Comparison of ENCODE assay signal across 9 cellular contexts in the genomic region with DNA sequence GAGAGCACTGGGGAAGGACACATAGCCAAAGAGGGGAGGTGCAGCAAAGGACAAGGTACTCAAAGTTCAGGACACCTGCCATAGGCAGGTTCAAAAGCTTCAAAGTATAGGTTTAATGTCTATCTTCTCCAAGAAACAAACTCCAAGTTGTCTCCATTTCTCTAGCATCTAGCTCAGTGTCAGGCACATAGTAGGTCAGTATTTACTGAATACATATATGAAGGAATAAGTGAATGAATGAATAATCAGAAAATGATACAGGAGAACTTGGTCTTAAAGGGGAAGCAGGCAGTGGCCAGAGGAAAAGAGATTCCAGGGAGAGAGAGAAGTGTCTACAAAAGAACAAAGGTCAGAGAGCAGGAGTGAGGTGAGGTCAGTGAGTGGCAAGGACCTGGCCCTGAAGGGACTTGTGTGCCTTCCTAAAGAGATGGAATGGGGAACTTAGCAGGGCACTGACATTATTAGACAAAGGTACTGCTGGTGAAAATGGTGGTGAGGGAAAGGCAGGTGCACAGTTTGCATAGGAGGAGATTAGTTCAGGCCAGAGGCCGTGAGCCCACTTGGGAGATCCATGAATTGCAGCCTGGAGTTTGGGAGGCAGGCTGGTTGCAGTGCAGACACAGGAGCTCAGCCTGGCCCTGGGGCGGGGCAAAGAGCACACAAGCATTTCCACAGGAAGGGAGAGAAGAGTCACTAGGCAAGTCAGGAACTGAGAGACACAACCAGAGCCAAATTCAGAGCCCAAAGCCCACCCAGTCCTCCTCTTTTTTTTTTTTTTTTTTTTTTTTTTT. TPM values are rescaled to one million over a fixed set of nuclear protein-coding genes. Genes with fewer than 3 reads are reported as not detected.
A peak's percentile ranks its signal among the peaks of the same experiment; 100 is the strongest.
DNase-seq lines count a peak whose midpoint lies in the region; ATAC-seq and TF ChIP-seq lines count a peak whose summit lies in the region.
"Had no signal": no experiment of that assay in that cellular context is flagged by ENCODE, and none has a peak within 500 bp of the region (broad histone marks: within the 10 kb centered on the region; RNA-seq: fewer than 3 reads in every experiment).

No MANE protein-coding gene starts in this region.

- no peaks in the 10 kb centered on the region for H3K9me3 Mint-ChIP-seq in T-helper 2 cell treated with Interferon-gamma antibody and Interleukin-4, amounts not matched to agents 5 μg/mL and 100 μg/mL, for 36 hours
- H3K9me3 Mint-ChIP-seq in activated CD8-positive, alpha-beta memory T cell treated with anti-CD3 and anti-CD28 coated beads, Interleukin-2, amount 10 ng/mL, durations not matched to agents 7 days and 5 days (ENCODE audit: low read depth): no peaks in the 10 kb centered on the region

- peaks cover 5% of the 10 kb centered on the region for H4K20me1 ChIP-seq in hepatocyte (ENCODE audit: insufficient read depth, poor library complexity, severe bottlenecking)

- intact Hi-C loops in testis (cut with DNase I; ENCODE audit: low total_unique reads): no loop called here

- H3K9me3 ChIP-seq in hepatocyte (ENCODE audit: low read depth) (no peaks in the 10 kb centered on the region), testis (no peaks in the 10 kb centered on the region)

- peak overlapping the region; percentile 72 for H3K4me3 Mint-ChIP-seq in T-helper 2 cell treated with Interferon-gamma antibody and Interleukin-4, amounts not matched to agents 5 μg/mL and 100 μg/mL, for 36 hours
- H3K4me3 Mint-ChIP-seq in activated CD8-positive, alpha-beta memory T cell treated with anti-CD3 and anti-CD28 coated beads, Interleukin-2, amount 10 ng/mL, durations not matched to agents 7 days and 5 days: no peak overlapping the region

- H3K9me2 ChIP-seq in hepatocyte (replicated peaks; ENCODE audit: insufficient read depth): no peaks in the 10 kb centered on the region

- peak; percentile 70 for ATAC-seq in activated CD8-positive, alpha-beta memory T cell treated with anti-CD3 and anti-CD28 coated beads, Interleukin-2, amount 10 ng/mL, durations not matched to agents 7 days and 5 days
- ATAC-seq in GM18870 (IDR thresholded peaks at IDR 0.05; ENCODE audit: unreplicated experiment): no peak

- CTCF ChIA-PET in activated CD8-positive, alpha-beta memory T cell treated with anti-CD3 and anti-CD28 coated beads, Interleukin-2, amount 10 ng/mL, durations not matched to agents 7 days and 5 days (lab: Charles Lee): interaction anchor here (0.6 to 1.6 kb wide), 7 partner anchors 13 to 97 kb away, joined by 3 to 5 read pairs (median 4); no protein-coding TSS in a partner anchor

- no peak for TF ChIP-seq POLR2A in testis (IDR thresholded peaks at IDR 0.05)

- H3K27me3 ChIP-seq in hepatocyte: no peaks in the 10 kb centered on the region
- no peaks in the 10 kb centered on the region for H3K27me3 ChIP-seq in testis

- DNase-seq in T-helper 2 cell treated with Interferon-gamma antibody and Interleukin-4, amounts not matched to agents 5 μg/mL and 100 μg/mL, for 36 hours (ENCODE audit: low spot score): no peak
- DNase-seq in T-helper 2 cell (no peak), hepatocyte (ENCODE audit: low spot score) (peak; percentile 53), testis (peak; percentile 35), D341Med (ENCODE audit: low spot score) (no peak), NCI-H345 (lab: John Stamatoyannopoulos, UW) (no peak)
- DNase-seq in activated CD8-positive, alpha-beta memory T cell treated with anti-CD3 and anti-CD28 coated beads, Interleukin-2, amount 10 ng/mL, durations not matched to agents 7 days and 5 days: peak; percentile 43

- peaks cover 72% of the 10 kb centered on the region for H3K4me1 Mint-ChIP-seq in T-helper 2 cell treated with Interferon-gamma antibody and Interleukin-4, amounts not matched to agents 5 μg/mL and 100 μg/mL, for 36 hours (ENCODE audit: low read depth)
- peaks cover 89% of the 10 kb centered on the region for H3K4me1 Mint-ChIP-seq in activated CD8-positive, alpha-beta memory T cell treated with anti-CD3 and anti-CD28 coated beads, Interleukin-2, amount 10 ng/mL, durations not matched to agents 7 days and 5 days

- H3K4me1 ChIP-seq in hepatocyte (ENCODE audit: insufficient read depth) (peaks cover 63% of the 10 kb centered on the region), testis (peaks cover 56% of the 10 kb centered on the region)

- H3K4me3 ChIP-seq in hepatocyte (no peak overlapping the region), testis (no peak overlapping the region)

- no peak for TF ChIP-seq CTCF in hepatocyte (IDR thresholded peaks at IDR 0.05; ENCODE audit: poor library complexity)
- TF ChIP-seq CTCF in testis (IDR thresholded peaks at IDR 0.05): no peak

- H3K79me2 ChIP-seq in hepatocyte: peaks cover 89% of the 10 kb centered on the region

- peaks cover 29% of the 10 kb centered on the region for H3K36me3 Mint-ChIP-seq in T-helper 2 cell treated with Interferon-gamma antibody and Interleukin-4, amounts not matched to agents 5 μg/mL and 100 μg/mL, for 36 hours (ENCODE audit: low read depth)
- H3K36me3 Mint-ChIP-seq in activated CD8-positive, alpha-beta memory T cell treated with anti-CD3 and anti-CD28 coated beads, Interleukin-2, amount 10 ng/mL, durations not matched to agents 7 days and 5 days: peaks cover 35% of the 10 kb centered on the region

- H3K27me3 Mint-ChIP-seq in T-helper 2 cell treated with Interferon-gamma antibody and Interleukin-4, amounts not matched to agents 5 μg/mL and 100 μg/mL, for 36 hours (ENCODE audit: low read depth): no peaks in the 10 kb centered on the region
- H3K27me3 Mint-ChIP-seq in activated CD8-positive, alpha-beta memory T cell treated with anti-CD3 and anti-CD28 coated beads, Interleukin-2, amount 10 ng/mL, durations not matched to agents 7 days and 5 days: no peaks in the 10 kb centered on the region

- 56% methylated on average over 2 of the region's 2 CpGs for WGBS in hepatocyte (ENCODE audit: low lambda C conversion rate, missing lambda C conversion rate)
- WGBS in testis, 2 donors: 38 to 49% methylated on average over 2 of the region's 2 CpGs

- no peak overlapping the region for H2AFZ ChIP-seq in hepatocyte

- H3K27ac ChIP-seq in hepatocyte (peak overlapping the region; percentile 69), testis (no peak overlapping the region)
- H3K27ac ChIP-seq: C4-2B had no signal

- peak overlapping the region; percentile 79 for H3K27ac Mint-ChIP-seq in T-helper 2 cell treated with Interferon-gamma antibody and Interleukin-4, amounts not matched to agents 5 μg/mL and 100 μg/mL, for 36 hours
- H3K27ac Mint-ChIP-seq in activated CD8-positive, alpha-beta memory T cell treated with anti-CD3 and anti-CD28 coated beads, Interleukin-2, amount 10 ng/mL, durations not matched to agents 7 days and 5 days: peak overlapping the region; percentile 75

- H3K36me3 ChIP-seq in hepatocyte (replicated peaks; ENCODE audit: insufficient read depth, low read depth) (no peaks in the 10 kb centered on the region), testis (ENCODE audit: low read depth, missing control alignments) (no peaks in the 10 kb centered on the region)

- H3K4me2 ChIP-seq in hepatocyte: peak overlapping the region; percentile 44

RNA-seq across cellular contexts. Expression of gene TBC1D2B, which starts 21.4 kb away (rescaled TPM):
- 100 to 1,000 TPM; 118 to 135 TPM for total RNA-seq in activated CD8-positive, alpha-beta memory T cell treated with anti-CD3 and anti-CD28 coated beads, Interleukin-2, amount 10 ng/mL, durations not matched to agents 7 days and 5 days
- total RNA-seq in hepatocyte (33.8 and 38.4 TPM in 2 replicates), testis (10 to 100 TPM; 40.6 to 41.5 TPM)
- polyA plus RNA-seq in hepatocyte (24.8 and 29.3 TPM in 2 replicates), testis (ENCODE audit: insufficient read depth, low read depth, low replicate concordance) (28.9 TPM)

RNA-seq across cellular contexts. Expression of gene SH2D7, which starts 36.2 kb away (rescaled TPM):
- under 1 TPM; 0.26 to 0.28 TPM for total RNA-seq in activated CD8-positive, alpha-beta memory T cell treated with anti-CD3 and anti-CD28 coated beads, Interleukin-2, amount 10 ng/mL, durations not matched to agents 7 days and 5 days
- total RNA-seq in hepatocyte: not detected in 2 replicates
- 0.22 TPM in 1 of 2 replicates, not detected in the other for polyA plus RNA-seq in hepatocyte
- 1 to 10 TPM; 1.5 to 2.2 TPM for total RNA-seq in testis
- 5.0 TPM for polyA plus RNA-seq in testis (ENCODE audit: insufficient read depth, low read depth, low replicate concordance)

Comparison
In these comparisons a context has a peak if more than half of its experiments do, and no peak if none do; other contexts are left out.
1. DNase-seq: peak in activated CD8-positive, alpha-beta memory T cell treated with anti-CD3 and anti-CD28 coated beads, Interleukin-2, amount 10 ng/mL, durations not matched to agents 7 days and 5 days (single experiment), hepatocyte (single experiment) and testis (single experiment); none in T-helper 2 cell treated with Interferon-gamma antibody and Interleukin-4, amounts not matched to agents 5 μg/mL and 100 μg/mL, for 36 hours (single experiment), T-helper 2 cell (0 of 5), D341Med (single experiment) and NCI-H345 (single experiment).